13 cellular contexts compared by ENCODE assay signal in genomic region chr12:92079054-92079385, GRCh38.
DNase-seq lines count a peak whose midpoint lies in the region; ATAC-seq and TF ChIP-seq lines count a peak whose summit lies in the region.
"Had no signal": no experiment of that assay in that cellular context is flagged by ENCODE, and none has a peak within 500 bp of the region (broad histone marks: within the 10 kb centered on the region; RNA-seq: fewer than 3 reads in every experiment).

No MANE protein-coding gene starts in this region.

- ATAC-seq in GM21526 (IDR thresholded peaks at IDR 0.05; ENCODE audit: low FRiP score, unreplicated experiment) = no peak
- no peak for ATAC-seq in GM21529 (IDR thresholded peaks at IDR 0.05; ENCODE audit: unreplicated experiment)
- ATAC-seq in GM21381 (IDR thresholded peaks at IDR 0.05; ENCODE audit: unreplicated experiment) = no peak

- H3K27me3 ChIP-seq in adipocyte (replicated peaks; ENCODE audit: control insufficient read depth, insufficient read depth, low read length) (no peaks in the 10 kb centered on the region), mesenchymal stem cell (ENCODE audit: control insufficient read depth in 1 of 2, insufficient read depth in 1 of 2, low read length in 2 of 2) (no peaks in the 10 kb centered on the region)
- H3K27me3 ChIP-seq: BLaER1 treated with 17β-estradiol and CSF1 and Interleukin-3, amounts not matched to agents 10 nM and 100 nM; ovary had no signal

- H3K23ac ChIP-seq in mesenchymal stem cell (ENCODE audit: low read length in 2 of 2) = no peak overlapping the region

- in situ Hi-C loops in GM13976 (cut with MboI; ENCODE audit: low sequenced_read_pairs, unreplicated experiment) = no loop called here

- no peak overlapping the region for H3K4ac ChIP-seq in mesenchymal stem cell (ENCODE audit: low read depth in 1 of 2, low read length in 2 of 2)

- no peak overlapping the region for H3K27ac ChIP-seq in mesenchymal stem cell (ENCODE audit: low read length, poor library complexity, severe bottlenecking)
- H3K27ac ChIP-seq: BLaER1 treated with 17β-estradiol and CSF1 and Interleukin-3, amounts not matched to agents 10 nM and 100 nM; ovary; WERI-Rb-1 had no signal

- H3K4me1 ChIP-seq in adipocyte (ENCODE audit: control insufficient read depth, insufficient read depth, low read length) = peaks cover 42% of the 10 kb centered on the region
- H3K4me1 ChIP-seq in mesenchymal stem cell (ENCODE audit: control insufficient read depth, insufficient read depth, low read depth, low read length) = no peaks in the 10 kb centered on the region

- DNase-seq in AG08395 (ENCODE audit: low spot score) = peak; percentile 9
- peak; percentile 38 for DNase-seq in GM04504 (ENCODE audit: low read depth)
- peak; percentile 27 for DNase-seq in adipocyte (ENCODE audit: low read depth)
- DNase-seq in mesenchymal stem cell = no peak
- DNase-seq in GM13976 (ENCODE audit: low spot score) = no peak
- DNase-seq: foreskin melanocyte, MM.1S, ovary, WERI-Rb-1 had no signal

- H3K18ac ChIP-seq in mesenchymal stem cell (ENCODE audit: low read depth in 1 of 2, low read length in 2 of 2) = no peak overlapping the region

- no peak overlapping the region for H3K4me3 ChIP-seq in adipocyte (ENCODE audit: low read length)
- peak overlapping the region in 1 of 2 experiments; percentile 49 for H3K4me3 ChIP-seq in mesenchymal stem cell (ENCODE audit: insufficient read depth in 1 of 2, low read depth in 1 of 2, low read length in 2 of 2)
- H3K4me3 ChIP-seq: BLaER1 treated with 17β-estradiol and CSF1 and Interleukin-3, amounts not matched to agents 10 nM and 100 nM; ovary had no signal

- H2BK12ac ChIP-seq in mesenchymal stem cell (ENCODE audit: low read length in 2 of 2) = peak overlapping the region; percentile 93 to 96

- no peak overlapping the region for H2BK15ac ChIP-seq in mesenchymal stem cell (ENCODE audit: low read depth, poor library complexity, severe bottlenecking)

- no peak overlapping the region for H4K8ac ChIP-seq in mesenchymal stem cell (ENCODE audit: low read length)

- H3K14ac ChIP-seq in mesenchymal stem cell (ENCODE audit: low read length in 2 of 2) = no peak overlapping the region

- H3K9me3 ChIP-seq in adipocyte (ENCODE audit: control insufficient read depth, low read length) (no peaks in the 10 kb centered on the region), mesenchymal stem cell (ENCODE audit: control insufficient read depth, low read length) (no peaks in the 10 kb centered on the region)
- H3K9me3 ChIP-seq: BLaER1 treated with 17β-estradiol and CSF1 and Interleukin-3, amounts not matched to agents 10 nM and 100 nM; ovary had no signal

- H3K9ac ChIP-seq in adipocyte (ENCODE audit: low read length) (peak overlapping the region; percentile 2), mesenchymal stem cell (ENCODE audit: low read length) (peak overlapping the region; percentile 69)
- H3K9ac ChIP-seq: BLaER1 treated with 17β-estradiol and CSF1 and Interleukin-3, amounts not matched to agents 10 nM and 100 nM had no signal

- H2BK120ac ChIP-seq in mesenchymal stem cell (ENCODE audit: low read depth, low read length) = no peak overlapping the region

- no peak overlapping the region for H2BK5ac ChIP-seq in mesenchymal stem cell (ENCODE audit: low read depth, low read length, poor library complexity, severe bottlenecking)

- no peaks in the 10 kb centered on the region for H3K79me1 ChIP-seq in mesenchymal stem cell (replicated peaks; ENCODE audit: low read length, poor library complexity, severe bottlenecking)

- H3K4me2 ChIP-seq in mesenchymal stem cell (ENCODE audit: low read length, poor library complexity, severe bottlenecking) = no peak overlapping the region

- no peak for TF ChIP-seq CTCF in GM13976 (IDR thresholded peaks at IDR 0.05; ENCODE audit: borderline replicate concordance, control extremely low read depth, extremely low read depth, insufficient read depth, missing control alignments)

- H3K36me3 ChIP-seq in adipocyte (ENCODE audit: control insufficient read depth, insufficient read depth, low read length, severe bottlenecking) (no peaks in the 10 kb centered on the region), mesenchymal stem cell (ENCODE audit: control insufficient read depth in 1 of 2, insufficient read depth in 2 of 2, low read depth in 1 of 2, low read length in 2 of 2) (no peaks in the 10 kb centered on the region)
- H3K36me3 ChIP-seq: BLaER1 treated with 17β-estradiol and CSF1 and Interleukin-3, amounts not matched to agents 10 nM and 100 nM; ovary; WERI-Rb-1 had no signal

- H4K91ac ChIP-seq in mesenchymal stem cell (ENCODE audit: low read length) = no peak overlapping the region

- H2AFZ ChIP-seq in mesenchymal stem cell (ENCODE audit: low read depth, low read length) = no peak overlapping the region

- H2AK5ac ChIP-seq in mesenchymal stem cell (ENCODE audit: low read length, severe bottlenecking) = no peak overlapping the region

Comparison
In these comparisons a context has a peak if more than half of its experiments do, and no peak if none do; other contexts are left out.
1. DNase-seq: peak in AG08395 (single experiment), GM04504 (single experiment) and adipocyte (single experiment); none in mesenchymal stem cell (single experiment) and GM13976 (single experiment).